34 cellular contexts compared by ENCODE assay signal in the genomic region with DNA sequence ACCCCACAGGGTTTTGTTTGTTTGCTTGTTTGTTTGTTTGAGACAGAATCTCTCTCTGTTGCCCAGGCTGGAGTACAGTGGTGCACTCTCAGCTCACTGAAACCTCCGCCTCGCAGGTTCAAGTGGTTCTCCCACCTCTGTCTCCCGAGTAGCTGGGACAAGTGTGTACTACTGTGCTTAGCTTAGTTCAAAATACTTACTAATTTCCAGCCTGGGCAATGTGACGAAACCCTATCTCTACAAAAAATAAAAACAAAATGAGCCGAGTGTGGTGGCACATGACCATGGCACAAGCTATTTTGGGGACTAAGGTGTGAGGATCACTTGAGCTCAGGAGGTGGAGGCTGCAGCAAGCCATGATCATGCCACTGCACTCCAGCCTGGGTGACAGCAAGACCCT.
"Had no signal": no experiment of that assay in that cellular context is flagged by ENCODE, and none has a peak within 500 bp of the region (broad histone marks: within the 10 kb centered on the region; RNA-seq: fewer than 3 reads in every experiment).

No MANE protein-coding gene starts in this region.

- DNase-seq: Karpas-422, Kasumi-1, MG63, MM.1S, MV-4-11, NCI-H1048, NCI-H1092, NCI-H1092 treated with DMSO at 0.1 percent for 48 hours, NCI-H1105, NCI-H1105 treated with DMSO at 0.1 percent for 48 hours, NCI-H1417, NCI-H1417 treated with DMSO at 0.1 percent for 48 hours, NCI-H1436, NCI-H1436 treated with DMSO at 0.1 percent for 48 hours, NCI-H146, NCI-H1694, NCI-H1694 treated with DMSO at 0.1 percent for 48 hours, NCI-H187, NCI-H187 treated with DMSO at 0.1 percent for 48 hours, NCI-H1930, NCI-H2029, NCI-H2029 treated with DMSO at 0.1 percent for 48 hours, NCI-H2081, NCI-H2081 treated with DMSO at 0.1 percent for 48 hours, NCI-H2107, NCI-H2171, NCI-H2171 treated with DMSO at 0.1 percent for 48 hours, NCI-H2227 treated with DMSO at 0.1 percent for 48 hours, NCI-H226, NCI-H345, NCI-H446, NCI-H446 treated with DMSO at 0.1 percent for 48 hours, NCI-H510A, NCI-H510A treated with DMSO at 0.1 percent for 48 hours had no signal

- H3K36me3 ChIP-seq: MG63 had no signal

- H3K4me3 ChIP-seq: MG63 had no signal
